ENCODE assay signal across 6 cellular contexts in the genomic region with DNA sequence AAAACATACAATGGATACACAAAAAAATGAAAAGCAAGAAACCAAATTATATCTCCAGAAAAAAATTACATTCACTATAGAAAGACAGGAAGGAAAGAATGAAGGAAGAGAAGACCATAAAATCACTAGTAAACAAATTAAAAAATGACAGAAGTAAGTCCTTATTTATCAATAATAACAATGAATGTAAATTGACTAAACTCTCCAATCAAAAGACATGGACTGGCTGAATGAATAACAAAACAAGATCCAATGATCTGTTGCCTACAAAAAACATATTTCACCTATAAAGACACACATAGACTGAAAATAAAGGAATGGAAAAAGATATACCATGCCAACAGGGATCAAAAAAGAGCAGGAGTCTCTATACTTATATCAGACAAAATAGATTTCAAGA.
"Had no signal": no experiment of that assay in that cellular context is flagged by ENCODE, and none has a peak within 500 bp of the region (broad histone marks: within the 10 kb centered on the region; RNA-seq: fewer than 3 reads in every experiment).

No MANE protein-coding gene starts in this region.

- DNase-seq: IMR-90, KBM-7, KG1 had no signal

- H3K27ac ChIP-seq: HL-60 had no signal

- FAIRE-seq: HepG2, HTR-8/SVneo had no signal

- ATAC-seq: HepG2 had no signal
